In genomic region chr7:14894826-14895225, GRCh38 we compare ENCODE assay signal across 20 cellular contexts. TPM values are rescaled to one million over a fixed set of nuclear protein-coding genes. Genes with fewer than 3 reads are reported as not detected.
DNase-seq lines count a peak whose midpoint lies in the region; FAIRE-seq and TF ChIP-seq lines count a peak whose summit lies in the region.
"Had no signal": no experiment of that assay in that cellular context is flagged by ENCODE, and none has a peak within 500 bp of the region (broad histone marks: within the 10 kb centered on the region; RNA-seq: fewer than 3 reads in every experiment).

No MANE protein-coding gene starts in this region.

- H3K4me1 ChIP-seq in endothelial cell of umbilical vein (ENCODE audit: control insufficient read depth, extremely low read depth, insufficient read depth, low read length): no peaks in the 10 kb centered on the region
- no peaks in the 10 kb centered on the region for H3K4me1 ChIP-seq in mesendoderm (ENCODE audit: control insufficient read depth, low read depth, low read length)
- H3K4me1 ChIP-seq: SJSA1 had no signal

- no TSS peak for BruUV-seq in endothelial cell of umbilical vein (replicated peaks; lab: Mats Ljungman, UMichigan)

- no peak overlapping the region for H2BK120ac ChIP-seq in mesendoderm (ENCODE audit: low read depth, low read length)

- dilution Hi-C loops in endothelial cell of umbilical vein (cut with MboI; ENCODE audit: extremely low pct_ligation_motif_present, low sequenced_read_pairs): no loop called here

- H3K9me3 ChIP-seq in endothelial cell of umbilical vein (replicated peaks; ENCODE audit: control insufficient read depth, insufficient read depth, low read length): no peaks in the 10 kb centered on the region
- H3K9me3 ChIP-seq: SJSA1 had no signal

- H4K20me1 ChIP-seq in endothelial cell of umbilical vein (replicated peaks; ENCODE audit: control insufficient read depth, extremely low read depth, insufficient read depth, low read length): no peaks in the 10 kb centered on the region

- no peak overlapping the region for H3K9ac ChIP-seq in endothelial cell of umbilical vein (replicated peaks; ENCODE audit: extremely low read depth, insufficient read depth, low read length)
- no peak overlapping the region for H3K9ac ChIP-seq in mesendoderm (ENCODE audit: low read length)

- H3K79me2 ChIP-seq in endothelial cell of umbilical vein (ENCODE audit: control insufficient read depth, insufficient read depth, low read length) (no peaks in the 10 kb centered on the region), mesendoderm (ENCODE audit: control insufficient read depth, insufficient read depth, low read length) (no peaks in the 10 kb centered on the region)

- POLR2A ChIA-PET in endothelial cell of umbilical vein (lab: Charles Lee): no interaction called here

- no peak overlapping the region for H2AFZ ChIP-seq in endothelial cell of umbilical vein (ENCODE audit: low read depth, low read length)
- H2AFZ ChIP-seq: GM23338 had no signal

- H4K5ac ChIP-seq in mesendoderm (ENCODE audit: low read length): no peak overlapping the region

- H3K27me3 ChIP-seq in endothelial cell of umbilical vein (ENCODE audit: control insufficient read depth in 2 of 2, insufficient read depth in 2 of 2, low read length in 2 of 2): no peaks in the 10 kb centered on the region
- no peaks in the 10 kb centered on the region for H3K27me3 ChIP-seq in mesendoderm (ENCODE audit: insufficient read depth, low read length, poor library complexity)
- H3K27me3 ChIP-seq: SJSA1 had no signal

- intact Hi-C loops in endothelial cell of umbilical vein (cut with micrococcal nuclease): no loop called here

- H2BK5ac ChIP-seq in mesendoderm (ENCODE audit: low read length): no peak overlapping the region

- H4K8ac ChIP-seq in mesendoderm (ENCODE audit: low read depth, low read length): no peak overlapping the region

- H3K36me3 ChIP-seq in endothelial cell of umbilical vein (ENCODE audit: control insufficient read depth in 2 of 2, extremely low read depth in 1 of 2, insufficient read depth in 2 of 2, low read length in 2 of 2): no peaks in the 10 kb centered on the region
- no peaks in the 10 kb centered on the region for H3K36me3 ChIP-seq in mesendoderm (ENCODE audit: control insufficient read depth, insufficient read depth, low read length)
- H3K36me3 ChIP-seq: SJSA1 had no signal

- H3K23ac ChIP-seq in mesendoderm (ENCODE audit: low read length): no peak overlapping the region

- H3K9me1 ChIP-seq in endothelial cell of umbilical vein (replicated peaks; ENCODE audit: control insufficient read depth, extremely low read depth, insufficient read depth, low read length): no peaks in the 10 kb centered on the region

- FAIRE-seq in endothelial cell of umbilical vein (lab: Jason Lieb, UNC): peak; percentile 37
- FAIRE-seq: D721Med, GM12891, GM19239 had no signal

- H3K4ac ChIP-seq in mesendoderm (ENCODE audit: low read depth, low read length): no peak overlapping the region

- H3K4me3 ChIP-seq in endothelial cell of umbilical vein (replicated peaks in 1 of 3; ENCODE audit: insufficient read depth in 1 of 3, low read depth in 1 of 3, low read length in 3 of 3) (no peak overlapping the region), mesendoderm (ENCODE audit: low read length) (no peak overlapping the region)
- H3K4me3 ChIP-seq: GM23338, SJSA1 had no signal

- H3K4me2 ChIP-seq in endothelial cell of umbilical vein (ENCODE audit: insufficient read depth, low read length): no peak overlapping the region
- no peak overlapping the region for H3K4me2 ChIP-seq in mesendoderm (ENCODE audit: low read length)
- H3K4me2 ChIP-seq: GM23338 had no signal

- H3K27ac ChIP-seq in endothelial cell of umbilical vein (ENCODE audit: insufficient read depth, low read depth, low read length): no peak overlapping the region
- no peak overlapping the region for H3K27ac ChIP-seq in mesendoderm (ENCODE audit: low read depth, low read length)
- H3K27ac ChIP-seq: SJSA1 had no signal

- no peak overlapping the region for H2BK15ac ChIP-seq in mesendoderm (replicated peaks; ENCODE audit: low read depth)

- no peak for TF ChIP-seq POLR2A in endothelial cell of umbilical vein (IDR thresholded peaks at IDR 0.05; ENCODE audit: low read depth, low read length)

- no peak overlapping the region for H3K18ac ChIP-seq in mesendoderm (ENCODE audit: low read length)

- H3K79me1 ChIP-seq in mesendoderm (ENCODE audit: low read length): no peaks in the 10 kb centered on the region

- DNase-seq in DMS153 (lab: John Stamatoyannopoulos, UW): peak; percentile 43
- peak; percentile 61 for DNase-seq in DMS53 (lab: John Stamatoyannopoulos, UW)
- DNase-seq in NCI-H69 (lab: John Stamatoyannopoulos, UW): peak; percentile 45
- peak; percentile 33 for DNase-seq in endothelial cell of umbilical vein (ENCODE audit: low read depth, low spot score)
- no peak for DNase-seq in AML-193 (lab: John Stamatoyannopoulos, UW)
- no peak for DNase-seq in NCI-H526 treated with DMSO at 0.1 percent for 48 hours (lab: John Stamatoyannopoulos, UW)
- no peak for DNase-seq in mesendoderm
- DNase-seq: C1 segment of cervical spinal cord; CD8-positive, alpha-beta memory T cell; KBM-7; NCI-H1417 treated with DMSO at 0.1 percent for 48 hours; NCI-H1930; NCI-H2171 treated with DMSO at 0.1 percent for 48 hours; NCI-H510A; SW 1271 had no signal

- CTCF ChIA-PET in endothelial cell of umbilical vein (lab: Charles Lee): interaction anchor here (1.5 kb wide), 1 partner anchor 101 kb away, joined by 4 read pairs; no protein-coding TSS in a partner anchor

- no peak overlapping the region for H3K56ac ChIP-seq in mesendoderm (ENCODE audit: low read length)

- no peak overlapping the region for H2AK5ac ChIP-seq in mesendoderm (ENCODE audit: low read length)

- TF ChIP-seq CTCF in endothelial cell of umbilical vein (IDR thresholded peaks at IDR 0.05; ENCODE audit: extremely low read depth in 1 of 2, insufficient read depth in 1 of 2, low read depth in 1 of 2, low read length in 2 of 2): no peak

TF ChIP-seq in endothelial cell of umbilical vein, 7 proteins besides CTCF, POLR2A, EP300 and RAD21:
- TF ChIP-seq FOS (IDR thresholded peaks at IDR 0.05; ENCODE audit: borderline replicate concordance, insufficient read depth, low read length) (peak; percentile 59), JUN (IDR thresholded peaks at IDR 0.05; ENCODE audit: borderline replicate concordance, insufficient read depth, insufficient read length, low read depth) (peak; percentile 29), POLR2AphosphoS5 (IDR thresholded peaks at IDR 0.05; ENCODE audit: insufficient read depth, low read depth, low read length) (no peak), MYC (IDR thresholded peaks at IDR 0.05; ENCODE audit: low read depth, low read length) (no peak)

RNA-seq across cellular contexts. Expression of gene DGKB, which starts 7.7 kb away (rescaled TPM):
- 0.44 TPM in 1 of 2 replicates, not detected in the other for total RNA-seq in endothelial cell of umbilical vein
- not detected in 2 replicates for polyA plus RNA-seq in endothelial cell of umbilical vein
- polyA plus RNA-seq in endothelial cell of umbilical vein (2011; cell fraction: cytosol; rRNA removed): not detected in 2 replicates
- 0.42 TPM in 1 of 2 replicates, not detected in the other for polyA plus RNA-seq in endothelial cell of umbilical vein (2011; cell fraction: nucleus; rRNA removed)
- not detected in 2 replicates for polyA plus RNA-seq in endothelial cell of umbilical vein (2012)
- polyA minus RNA-seq in endothelial cell of umbilical vein: not detected in 2 replicates
- not detected for polyA minus RNA-seq in endothelial cell of umbilical vein (2011; cell fraction: cytosol; rRNA and poly(A)+ RNA removed)
- polyA minus RNA-seq in endothelial cell of umbilical vein (2011; cell fraction: nucleus; rRNA and poly(A)+ RNA removed): 0.19 TPM in 1 of 2 replicates, not detected in the other
- polyA plus RNA-seq in mesendoderm (2013, experiment 1 of 2): 0.04 TPM
- 0.11 TPM for polyA plus RNA-seq in mesendoderm (2013, experiment 2 of 2)
- total RNA-seq: CD8-positive, alpha-beta memory T cell; SJSA1 had no signal
- polyA plus RNA-seq: CD8-positive, alpha-beta memory T cell had no signal

Comparison
In these comparisons a context has a peak if more than half of its experiments do, and no peak if none do; other contexts are left out.
1. DNase-seq: peak in DMS153 (single experiment), DMS53 (single experiment), NCI-H69 (single experiment) and endothelial cell of umbilical vein (single experiment); none in AML-193 (0 of 2), NCI-H526 treated with DMSO at 0.1 percent for 48 hours (single experiment) and mesendoderm (single experiment).